ENCODE assay signal across 1 cellular context in genomic region chr11:134360050-134360835, GRCh38.
TF ChIP-seq lines count a peak whose summit lies in the region.

No MANE protein-coding gene starts in this region.

TF ChIP-seq in GM12878, 131 proteins besides CTCF, POLR2A, EP300 and RAD21 (continued from another document):
- TF ChIP-seq YY1 (IDR thresholded peaks at IDR 0.05; ENCODE audit: low read depth, low read length) = 0 out of 2 replicates have a peak, but pooled peaks have one; percentile 38
- no peak for TF ChIP-seq EED (IDR thresholded peaks at IDR 0.05; ENCODE audit: low read depth)
- TF ChIP-seq ZBTB11 (CRISPR knock-in tag; IDR thresholded peaks at IDR 0.05) = no peak
- TF ChIP-seq NRF1 (conservative IDR thresholded peaks at IDR 0.05; ENCODE audit: low read depth, low read length) = no peak
- no peak for TF ChIP-seq ZNF592 (IDR thresholded peaks at IDR 0.05)
- TF ChIP-seq MLLT1 (IDR thresholded peaks at IDR 0.05) = no peak
- TF ChIP-seq NKRF (conservative IDR thresholded peaks at IDR 0.05) = 0 out of 2 replicates have a peak, but pooled peaks have one; percentile 18
- TF ChIP-seq FOXK2 (IDR thresholded peaks at IDR 0.05) = no peak
- TF ChIP-seq E2F8 (IDR thresholded peaks at IDR 0.05; ENCODE audit: low read depth, partially characterized antibody) = no peak
- peak; percentile 57; the same call in 1 of the 2 replicates for TF ChIP-seq SMC3 (IDR thresholded peaks at IDR 0.05; ENCODE audit: borderline replicate concordance, low read length)
- TF ChIP-seq RFX5 (IDR thresholded peaks at IDR 0.05; ENCODE audit: low read depth, low read length) = no peak
- no peak for TF ChIP-seq BRCA1 (IDR thresholded peaks at IDR 0.05; ENCODE audit: low read depth, low read length)
